8 cellular contexts compared by ENCODE assay signal in the genomic region with DNA sequence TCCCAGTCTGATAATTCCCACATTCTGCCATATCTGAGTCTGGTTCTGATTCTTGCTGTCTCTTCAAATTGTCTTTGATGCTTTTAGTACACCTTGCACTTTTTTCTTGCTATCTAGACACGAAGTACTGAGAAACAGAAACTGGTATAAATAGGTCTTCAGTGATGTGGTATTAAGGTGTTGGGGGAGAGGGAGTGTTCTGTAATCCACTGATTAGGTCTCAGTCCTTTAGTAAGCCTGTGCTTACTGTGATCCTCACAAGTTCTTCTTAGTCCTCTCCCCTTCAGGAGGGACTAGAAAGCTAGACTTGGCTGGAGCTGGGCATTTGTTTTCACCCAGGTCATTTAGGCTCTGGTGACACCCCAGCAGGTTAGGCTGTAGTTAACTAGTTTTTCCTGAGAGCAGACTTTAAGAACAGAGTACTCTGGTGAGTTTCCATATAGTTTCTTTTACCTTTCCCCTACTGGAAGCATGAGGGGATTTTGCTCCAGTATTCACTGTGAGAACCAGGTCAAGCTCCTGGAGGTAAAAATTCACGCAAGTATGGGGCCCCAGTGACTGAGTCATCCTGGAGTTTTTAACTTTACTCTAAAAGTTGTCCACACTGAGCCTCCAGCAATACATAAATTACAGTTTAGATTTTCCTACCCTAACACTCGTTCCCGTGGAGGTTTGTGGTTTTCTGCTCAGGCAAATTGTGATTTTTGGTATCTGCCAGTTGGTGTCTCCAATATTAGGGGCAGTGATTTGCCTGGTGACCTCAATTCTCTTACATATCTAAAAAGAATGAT.
DNase-seq lines count a peak whose midpoint lies in the region; ATAC-seq, FAIRE-seq and TF ChIP-seq lines count a peak whose summit lies in the region.

No MANE protein-coding gene starts in this region.

- H3K9me2 ChIP-seq in Loucy (replicated peaks; ENCODE audit: low read depth, low read length), result no peaks in the 10 kb centered on the region

- H3K14ac ChIP-seq in neuronal stem cell (ENCODE audit: low read length), result no peak overlapping the region

- H3K9ac ChIP-seq in Loucy (ENCODE audit: low read depth, low read length, poor library complexity, severe bottlenecking) (peak overlapping the region; percentile 32), K562 (ENCODE audit: insufficient read depth in 1 of 2, low read depth in 2 of 2, low read length in 2 of 2) (no peak overlapping the region), neuronal stem cell (ENCODE audit: low read depth, low read length, poor library complexity) (no peak overlapping the region)

- no peak overlapping the region for H2BK5ac ChIP-seq in neuronal stem cell (ENCODE audit: low read length)

- no peak overlapping the region for H2BK12ac ChIP-seq in neuronal stem cell (ENCODE audit: low read length)

- H2BK15ac ChIP-seq in neuronal stem cell (ENCODE audit: low read length), result no peak overlapping the region

- H4K20me1 ChIP-seq in Loucy (ENCODE audit: insufficient read depth, low read length, poor library complexity, severe bottlenecking) (no peaks in the 10 kb centered on the region), K562 (replicated peaks; ENCODE audit: control insufficient read depth, insufficient read depth, low read length) (0 out of 2 replicates have a peak, but pooled peaks cover 8% of the 10 kb centered on the region)

- H3K4ac ChIP-seq in neuronal stem cell (ENCODE audit: low read length), result no peak overlapping the region

- H2AFZ ChIP-seq in Loucy (ENCODE audit: low read length), result no peak overlapping the region
- H2AFZ ChIP-seq in K562 (ENCODE audit: low read depth, low read length), result peak overlapping the region; percentile 18; the same call in 1 of the 2 replicates
- no peak overlapping the region for H2AFZ ChIP-seq in neuronal stem cell (ENCODE audit: low read length)

- H3K23ac ChIP-seq in neuronal stem cell (ENCODE audit: low read depth, low read length, poor library complexity), result no peak overlapping the region

- H3K27ac ChIP-seq in K562 (ENCODE audit: extremely low read depth, low read depth, low read length) (peak overlapping the region; percentile 29; the same call in 1 of the 3 replicates), neuronal stem cell (replicated peaks; ENCODE audit: low read length) (no peak overlapping the region)

- H3K36me3 ChIP-seq in Loucy (ENCODE audit: insufficient read depth, low read length) (no peaks in the 10 kb centered on the region), K562 (ENCODE audit: control insufficient read depth, insufficient read depth, low read length) (no peaks in the 10 kb centered on the region), neuronal stem cell (replicated peaks in 1 of 2; ENCODE audit: control insufficient read depth in 2 of 2, insufficient read depth in 2 of 2, low read length in 2 of 2) (no peaks in the 10 kb centered on the region)

- no peak overlapping the region for H4K8ac ChIP-seq in neuronal stem cell (ENCODE audit: low read depth, low read length)

- H3K4me3 ChIP-seq in Loucy (ENCODE audit: low read length, poor library complexity, severe bottlenecking), result peak overlapping the region; percentile 36
- no peak overlapping the region for H3K4me3 ChIP-seq in K562
- H3K4me3 ChIP-seq in neuronal stem cell (ENCODE audit: low read length in 2 of 2), result no peak overlapping the region

- intact Hi-C loops in K562 (cut with micrococcal nuclease), result no loop called here

- H3K27me3 ChIP-seq in Loucy (ENCODE audit: insufficient read depth, low read length, poor library complexity, severe bottlenecking) (no peaks in the 10 kb centered on the region), K562 (ENCODE audit: control insufficient read depth in 2 of 2, insufficient read depth in 2 of 2, low read length in 2 of 2) (no peaks in the 10 kb centered on the region), neuronal stem cell (ENCODE audit: control insufficient read depth in 3 of 3, insufficient read depth in 3 of 3, low read depth in 1 of 3, low read length in 3 of 3) (no peaks in the 10 kb centered on the region)

- no peak for TF ChIP-seq EP300 in K562 (IDR thresholded peaks at IDR 0.05; ENCODE audit: low read length)

- H2AK5ac ChIP-seq in neuronal stem cell (ENCODE audit: low read depth, low read length), result no peak overlapping the region

- ATAC-seq in GM18511 (IDR thresholded peaks at IDR 0.05; ENCODE audit: unreplicated experiment) (peak; percentile 96), K562 (peak; percentile 86)

- CTCF ChIA-PET in K562 (lab: Yijun Ruan, JAX; ENCODE audit: low intra/inter-chr PET ratio), result no interaction called here

- peaks cover 7% of the 10 kb centered on the region; the same call in 1 of the 2 replicates for H3F3A ChIP-seq in Loucy (ENCODE audit: low read depth)

- TF ChIP-seq POLR2A in K562 (conservative IDR thresholded peaks at IDR 0.05), result no peak

- in situ Hi-C loops in K562 (cut with MboI), result no loop called here

- no peak overlapping the region for H4K91ac ChIP-seq in neuronal stem cell (ENCODE audit: low read depth, low read length, poor library complexity)

- POLR2A ChIA-PET in K562 (lab: Yijun Ruan, JAX), result interaction anchor here (1.1 to 2.0 kb wide), 3 partner anchors 9 to 12 kb away, joined by 3 to 5 read pairs (median 3); no protein-coding TSS in a partner anchor

- DNase-seq in H4 (ENCODE audit: low spot score) (peak; percentile 30), K562 (ENCODE audit: extremely low read depth in 1 of 4, low spot score in 3 of 4) (peak in 2 of 4 experiments; percentile 25 to 49), NCI-H2107 (lab: John Stamatoyannopoulos, UW) (no peak), SKM-1 treated with dmso at 0.1 percent for 144 hours (lab: John Stamatoyannopoulos, UW; ENCODE audit: unreplicated experiment) (no peak), neuronal stem cell (ENCODE audit: low spot score) (no peak), NCI-H1436 treated with DMSO at 0.1 percent for 48 hours (lab: John Stamatoyannopoulos, UW) (no peak)

- H3K79me1 ChIP-seq in neuronal stem cell (ENCODE audit: low read depth, low read length), result peaks cover 3% of the 10 kb centered on the region

- peaks cover 60% of the 10 kb centered on the region for H3K4me1 ChIP-seq in Loucy (ENCODE audit: insufficient read depth, low read length, poor library complexity, severe bottlenecking)
- peaks cover 2 to 9% of the 10 kb centered on the region in 2 experiments; a peak in 3 of 5 replicates for H3K4me1 ChIP-seq in K562 (replicated peaks in 1 of 2; ENCODE audit: control insufficient read depth in 2 of 2, insufficient read depth in 2 of 2, low read length in 2 of 2)
- peaks cover 0 to 6% of the 10 kb centered on the region in 2 donors for H3K4me1 ChIP-seq in neuronal stem cell (ENCODE audit: control insufficient read depth in 2 of 2, insufficient read depth in 1 of 2, low read depth in 1 of 2, low read length in 2 of 2)

- no peaks in the 10 kb centered on the region for H3K9me1 ChIP-seq in K562 (ENCODE audit: control insufficient read depth, insufficient read depth, low read length)

- H2BK120ac ChIP-seq in neuronal stem cell (ENCODE audit: low read depth, low read length), result no peak overlapping the region

- H3K4me2 ChIP-seq in Loucy (ENCODE audit: low read depth, low read length, poor library complexity, severe bottlenecking), result peak overlapping the region; percentile 73
- H3K4me2 ChIP-seq in K562 (ENCODE audit: insufficient read depth, low read length), result no peak overlapping the region
- H3K4me2 ChIP-seq in neuronal stem cell (ENCODE audit: insufficient read depth, low read length, poor library complexity, severe bottlenecking), result no peak overlapping the region

- FAIRE-seq in K562 (lab: Jason Lieb, UNC), result peak; percentile 32

- H3K18ac ChIP-seq in neuronal stem cell (ENCODE audit: low read length), result no peak overlapping the region

- no peaks in the 10 kb centered on the region for H3K9me3 ChIP-seq in Loucy (ENCODE audit: insufficient read depth, low read depth, low read length)
- H3K9me3 ChIP-seq in K562 (replicated peaks; ENCODE audit: control insufficient read depth, insufficient read depth, low read depth, low read length), result no peaks in the 10 kb centered on the region
- H3K9me3 ChIP-seq in neuronal stem cell (replicated peaks in 1 of 2; ENCODE audit: control insufficient read depth in 2 of 2, insufficient read depth in 1 of 2, low read depth in 1 of 2, low read length in 2 of 2), result peaks cover 0 to 3% of the 10 kb centered on the region in 2 donors

- TF ChIP-seq CTCF in Loucy (conservative IDR thresholded peaks at IDR 0.05; ENCODE audit: low read length) (no peak), K562 (IDR thresholded peaks at IDR 0.05 in 2 of 3, conservative IDR thresholded peaks at IDR 0.05 in 1 of 3; ENCODE audit: insufficient read depth in 2 of 3, low read depth in 1 of 3, low read length in 3 of 3) (no peak)

- peaks cover 70% of the 10 kb centered on the region for H3K79me2 ChIP-seq in Loucy (ENCODE audit: insufficient read depth, low read length)
- H3K79me2 ChIP-seq in K562 (ENCODE audit: control insufficient read depth, insufficient read depth, low read length), result peaks cover 14% of the 10 kb centered on the region

- no TSS peak for BruUV-seq in K562 (replicated peaks; lab: Mats Ljungman, UMichigan)

- WGBS in K562 (ENCODE audit: insufficient coverage, low coverage, missing lambda C conversion rate), result 9% methylated on average over 4 of the region's 4 CpGs
- WGBS in neuronal stem cell (ENCODE audit: extremely low coverage in 2 of 2, insufficient read length in 2 of 2, insufficient replicate concordance in 1 of 2), 2 donors, result no CpG with 5 or more reads among the region's 4 CpGs

- TF ChIP-seq RAD21 in K562 (CRISPR knock-in tag; conservative IDR thresholded peaks at IDR 0.05 in 1 of 2, IDR thresholded peaks at IDR 0.05 in 1 of 2), result no peak

TF ChIP-seq in K562, 482 proteins besides CTCF, POLR2A, EP300 and RAD21 (continues in another document):
- TF ChIP-seq ZBTB17 (CRISPR knock-in tag; IDR thresholded peaks at IDR 0.05) (peak; percentile 96), POU5F1 (IDR thresholded peaks at IDR 0.05; ENCODE audit: borderline replicate concordance, low read depth, low read length, partially characterized antibody) (no peak)
